8 cellular contexts compared by ENCODE assay signal in the genomic region with DNA sequence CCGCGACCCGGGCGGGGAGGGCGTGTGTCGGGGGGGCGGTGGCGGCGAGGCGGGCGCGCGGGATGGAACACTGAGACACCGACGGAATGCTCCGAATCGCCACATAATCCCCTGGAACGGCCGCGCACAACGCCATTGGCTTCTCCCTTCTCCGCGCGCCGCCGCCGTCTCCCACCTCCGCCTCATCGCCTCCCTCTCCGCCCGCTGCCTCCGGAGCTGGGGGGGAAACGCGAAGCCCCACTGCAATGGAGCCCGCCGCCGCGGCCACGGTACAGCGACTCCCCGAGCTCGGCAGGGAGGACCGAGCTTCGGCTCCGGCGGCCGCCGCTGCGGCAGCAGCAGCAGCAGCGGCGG. TPM values are rescaled to one million over a fixed set of nuclear protein-coding genes. Genes with fewer than 3 reads are reported as not detected.
DNase-seq lines count a peak whose midpoint lies in the region; ATAC-seq and TF ChIP-seq lines count a peak whose summit lies in the region.

A gene (plus strand): TSS at position 103 of the 354 bp plus-strand sequence. CDS start 143 bp downstream, at position 246.

- H3K9me3 ChIP-seq in gastroesophageal sphincter, result no peaks in the 10 kb centered on the region

- 0% methylated on average over 4 of the region's 51 CpGs; no CpG with 5 or more reads in 1 of the 2 donors for WGBS in gastroesophageal sphincter (ENCODE audit: low coverage in 1 of 2), 2 donors

- ATAC-seq in HG02852 (IDR thresholded peaks at IDR 0.05; ENCODE audit: unreplicated experiment) (peak; percentile 23), gastroesophageal sphincter (no peak)

- H3K27me3 ChIP-seq in gastroesophageal sphincter, result no peaks in the 10 kb centered on the region

- H3K4me1 ChIP-seq in gastroesophageal sphincter, result peaks cover 0 to 49% (median 12%) of the 10 kb centered on the region in 3 donors

- H3K4me3 ChIP-seq in gastroesophageal sphincter (peak within 1 kb of the TSS; percentile 78 to 83), skeletal muscle cell (ENCODE audit: low read depth, low read length) (peak within 1 kb of the TSS; percentile 63)

- TF ChIP-seq POLR2A in gastroesophageal sphincter (IDR thresholded peaks at IDR 0.05), result peak; percentile 77 to 79

- TF ChIP-seq CTCF in VCaP (conservative IDR thresholded peaks at IDR 0.05) (no peak), gastroesophageal sphincter (IDR thresholded peaks at IDR 0.05) (no peak)

- H3K27ac ChIP-seq in VCaP, result peak within 1 kb of the TSS; percentile 90
- peak within 1 kb of the TSS; percentile 81 to 99 (median 95) for H3K27ac ChIP-seq in gastroesophageal sphincter

- no peaks in the 10 kb centered on the region for H3K36me3 ChIP-seq in gastroesophageal sphincter

- peak; percentile 59 for DNase-seq in NCI-H1694 treated with DMSO at 0.1 percent for 48 hours (lab: John Stamatoyannopoulos, UW)
- no peak for DNase-seq in NCI-H1694 (lab: John Stamatoyannopoulos, UW)
- no peak for DNase-seq in skeletal muscle cell (ENCODE audit: low read depth)
- DNase-seq in DMS114 treated with DMSO at 0.1 percent for 48 hours (lab: John Stamatoyannopoulos, UW; ENCODE audit: unreplicated experiment), result no peak
- DNase-seq in NCI-H748 treated with DMSO at 0.1 percent for 48 hours (lab: John Stamatoyannopoulos, UW), result no peak

- no peak for TF ChIP-seq EP300 in gastroesophageal sphincter (IDR thresholded peaks at IDR 0.05)

RNA-seq across cellular contexts. Expression of the gene that starts here (rescaled TPM):
- 10 to 100 TPM; 10.8 to 19.1 (median 16.3) TPM for total RNA-seq in gastroesophageal sphincter
